ENCODE assay signal across 1 cellular context in the genomic region with DNA sequence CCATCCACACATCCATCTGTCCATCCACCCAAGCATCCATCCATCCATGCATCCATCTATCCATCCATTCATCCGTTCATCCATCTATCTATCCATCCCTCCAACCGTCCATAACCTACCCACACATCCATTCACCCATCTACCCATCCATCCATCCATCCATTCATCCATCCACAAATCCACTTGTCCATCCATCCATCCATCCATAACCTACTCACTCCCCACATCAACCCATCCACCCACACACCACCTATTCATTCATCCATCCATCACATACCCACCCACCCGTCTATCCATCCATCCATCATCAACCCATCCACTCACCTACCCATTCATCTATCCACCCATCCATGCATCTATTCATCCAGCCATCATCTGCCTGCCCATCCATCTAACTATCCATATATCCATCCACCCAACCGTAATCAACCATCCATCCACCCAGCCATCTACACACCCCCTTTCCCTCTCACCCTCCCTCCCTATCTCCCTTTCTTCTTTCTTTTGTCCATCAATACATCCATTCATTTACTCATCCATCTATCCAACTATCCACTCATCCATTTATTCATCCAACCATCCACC.
TF ChIP-seq lines count a peak whose summit lies in the region.

No MANE protein-coding gene starts in this region.

TF ChIP-seq in HEK293, 187 proteins besides CTCF, POLR2A, EP300 and RAD21 (continues in another document):
- TF ChIP-seq ZNF560 (tag by site-specific recombination; IDR thresholded peaks at IDR 0.05; ENCODE audit: borderline replicate concordance) (no peak), ZNF585B (tag by site-specific recombination; IDR thresholded peaks at IDR 0.05) (no peak), KLF9 (tag by site-specific recombination; IDR thresholded peaks at IDR 0.05; ENCODE audit: low read depth) (no peak), ZNF558 (tag by site-specific recombination; IDR thresholded peaks at IDR 0.05) (no peak), ZNF16 (tag by site-specific recombination; IDR thresholded peaks at IDR 0.05; ENCODE audit: low read depth) (no peak), ZNF776 (tag by site-specific recombination; IDR thresholded peaks at IDR 0.05; ENCODE audit: borderline replicate concordance) (no peak), REST (tag by site-specific recombination; IDR thresholded peaks at IDR 0.05) (no peak), ZFHX2 (tag by site-specific recombination; conservative IDR thresholded peaks at IDR 0.05) (peak; percentile 61), SCRT2 (tag by site-specific recombination; IDR thresholded peaks at IDR 0.05) (no peak), MZF1 (tag by site-specific recombination; IDR thresholded peaks at IDR 0.05; ENCODE audit: borderline replicate concordance) (no peak), ZNF701 (tag by site-specific recombination; IDR thresholded peaks at IDR 0.05) (no peak), ZNF792 (tag by site-specific recombination; IDR thresholded peaks at IDR 0.05) (no peak), SP3 (tag by site-specific recombination; IDR thresholded peaks at IDR 0.05) (no peak), ZNF266 (tag by site-specific recombination; IDR thresholded peaks at IDR 0.05; ENCODE audit: low read depth) (no peak), OVOL3 (tag by site-specific recombination; IDR thresholded peaks at IDR 0.05) (no peak), ZNF114 (tag by site-specific recombination; IDR thresholded peaks at IDR 0.05) (no peak), ZNF19 (tag by site-specific recombination; IDR thresholded peaks at IDR 0.05; ENCODE audit: low read depth) (no peak), ZNF837 (tag by site-specific recombination; IDR thresholded peaks at IDR 0.05) (no peak), ZNF610 (tag by site-specific recombination; IDR thresholded peaks at IDR 0.05; ENCODE audit: borderline replicate concordance) (no peak), ZNF449 (tag by site-specific recombination; IDR thresholded peaks at IDR 0.05) (no peak), ZNF404 (tag by site-specific recombination; IDR thresholded peaks at IDR 0.05) (no peak), PRDM1 (tag by site-specific recombination; IDR thresholded peaks at IDR 0.05) (no peak), ZNF513 (tag by site-specific recombination; IDR thresholded peaks at IDR 0.05) (no peak), FEZF1 (tag by site-specific recombination; IDR thresholded peaks at IDR 0.05) (no peak), ZSCAN5A (tag by site-specific recombination; IDR thresholded peaks at IDR 0.05) (no peak), ZNF335 (tag by site-specific recombination; conservative IDR thresholded peaks at IDR 0.05) (no peak)
- TF ChIP-seq, protein P1, sequence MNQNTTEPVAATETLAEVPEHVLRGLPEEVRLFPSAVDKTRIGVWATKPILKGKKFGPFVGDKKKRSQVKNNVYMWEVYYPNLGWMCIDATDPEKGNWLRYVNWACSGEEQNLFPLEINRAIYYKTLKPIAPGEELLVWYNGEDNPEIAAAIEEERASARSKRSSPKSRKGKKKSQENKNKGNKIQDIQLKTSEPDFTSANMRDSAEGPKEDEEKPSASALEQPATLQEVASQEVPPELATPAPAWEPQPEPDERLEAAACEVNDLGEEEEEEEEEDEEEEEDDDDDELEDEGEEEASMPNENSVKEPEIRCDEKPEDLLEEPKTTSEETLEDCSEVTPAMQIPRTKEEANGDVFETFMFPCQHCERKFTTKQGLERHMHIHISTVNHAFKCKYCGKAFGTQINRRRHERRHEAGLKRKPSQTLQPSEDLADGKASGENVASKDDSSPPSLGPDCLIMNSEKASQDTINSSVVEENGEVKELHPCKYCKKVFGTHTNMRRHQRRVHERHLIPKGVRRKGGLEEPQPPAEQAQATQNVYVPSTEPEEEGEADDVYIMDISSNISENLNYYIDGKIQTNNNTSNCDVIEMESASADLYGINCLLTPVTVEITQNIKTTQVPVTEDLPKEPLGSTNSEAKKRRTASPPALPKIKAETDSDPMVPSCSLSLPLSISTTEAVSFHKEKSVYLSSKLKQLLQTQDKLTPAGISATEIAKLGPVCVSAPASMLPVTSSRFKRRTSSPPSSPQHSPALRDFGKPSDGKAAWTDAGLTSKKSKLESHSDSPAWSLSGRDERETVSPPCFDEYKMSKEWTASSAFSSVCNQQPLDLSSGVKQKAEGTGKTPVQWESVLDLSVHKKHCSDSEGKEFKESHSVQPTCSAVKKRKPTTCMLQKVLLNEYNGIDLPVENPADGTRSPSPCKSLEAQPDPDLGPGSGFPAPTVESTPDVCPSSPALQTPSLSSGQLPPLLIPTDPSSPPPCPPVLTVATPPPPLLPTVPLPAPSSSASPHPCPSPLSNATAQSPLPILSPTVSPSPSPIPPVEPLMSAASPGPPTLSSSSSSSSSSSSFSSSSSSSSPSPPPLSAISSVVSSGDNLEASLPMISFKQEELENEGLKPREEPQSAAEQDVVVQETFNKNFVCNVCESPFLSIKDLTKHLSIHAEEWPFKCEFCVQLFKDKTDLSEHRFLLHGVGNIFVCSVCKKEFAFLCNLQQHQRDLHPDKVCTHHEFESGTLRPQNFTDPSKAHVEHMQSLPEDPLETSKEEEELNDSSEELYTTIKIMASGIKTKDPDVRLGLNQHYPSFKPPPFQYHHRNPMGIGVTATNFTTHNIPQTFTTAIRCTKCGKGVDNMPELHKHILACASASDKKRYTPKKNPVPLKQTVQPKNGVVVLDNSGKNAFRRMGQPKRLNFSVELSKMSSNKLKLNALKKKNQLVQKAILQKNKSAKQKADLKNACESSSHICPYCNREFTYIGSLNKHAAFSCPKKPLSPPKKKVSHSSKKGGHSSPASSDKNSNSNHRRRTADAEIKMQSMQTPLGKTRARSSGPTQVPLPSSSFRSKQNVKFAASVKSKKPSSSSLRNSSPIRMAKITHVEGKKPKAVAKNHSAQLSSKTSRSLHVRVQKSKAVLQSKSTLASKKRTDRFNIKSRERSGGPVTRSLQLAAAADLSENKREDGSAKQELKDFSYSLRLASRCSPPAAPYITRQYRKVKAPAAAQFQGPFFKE (tag by site-specific recombination; IDR thresholded peaks at IDR 0.05; ENCODE audit: borderline replicate concordance) = no peak
- TF ChIP-seq, protein P2, sequence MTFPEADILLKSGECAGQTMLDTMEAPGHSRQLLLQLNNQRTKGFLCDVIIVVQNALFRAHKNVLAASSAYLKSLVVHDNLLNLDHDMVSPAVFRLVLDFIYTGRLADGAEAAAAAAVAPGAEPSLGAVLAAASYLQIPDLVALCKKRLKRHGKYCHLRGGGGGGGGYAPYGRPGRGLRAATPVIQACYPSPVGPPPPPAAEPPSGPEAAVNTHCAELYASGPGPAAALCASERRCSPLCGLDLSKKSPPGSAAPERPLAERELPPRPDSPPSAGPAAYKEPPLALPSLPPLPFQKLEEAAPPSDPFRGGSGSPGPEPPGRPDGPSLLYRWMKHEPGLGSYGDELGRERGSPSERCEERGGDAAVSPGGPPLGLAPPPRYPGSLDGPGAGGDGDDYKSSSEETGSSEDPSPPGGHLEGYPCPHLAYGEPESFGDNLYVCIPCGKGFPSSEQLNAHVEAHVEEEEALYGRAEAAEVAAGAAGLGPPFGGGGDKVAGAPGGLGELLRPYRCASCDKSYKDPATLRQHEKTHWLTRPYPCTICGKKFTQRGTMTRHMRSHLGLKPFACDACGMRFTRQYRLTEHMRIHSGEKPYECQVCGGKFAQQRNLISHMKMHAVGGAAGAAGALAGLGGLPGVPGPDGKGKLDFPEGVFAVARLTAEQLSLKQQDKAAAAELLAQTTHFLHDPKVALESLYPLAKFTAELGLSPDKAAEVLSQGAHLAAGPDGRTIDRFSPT (tag by site-specific recombination; IDR thresholded peaks at IDR 0.05) = no peak
- TF ChIP-seq, protein P3, sequence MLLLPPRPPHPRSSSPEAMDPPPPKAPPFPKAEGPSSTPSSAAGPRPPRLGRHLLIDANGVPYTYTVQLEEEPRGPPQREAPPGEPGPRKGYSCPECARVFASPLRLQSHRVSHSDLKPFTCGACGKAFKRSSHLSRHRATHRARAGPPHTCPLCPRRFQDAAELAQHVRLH (tag by site-specific recombination; IDR thresholded peaks at IDR 0.05) = no peak
- TF ChIP-seq, protein P4, sequence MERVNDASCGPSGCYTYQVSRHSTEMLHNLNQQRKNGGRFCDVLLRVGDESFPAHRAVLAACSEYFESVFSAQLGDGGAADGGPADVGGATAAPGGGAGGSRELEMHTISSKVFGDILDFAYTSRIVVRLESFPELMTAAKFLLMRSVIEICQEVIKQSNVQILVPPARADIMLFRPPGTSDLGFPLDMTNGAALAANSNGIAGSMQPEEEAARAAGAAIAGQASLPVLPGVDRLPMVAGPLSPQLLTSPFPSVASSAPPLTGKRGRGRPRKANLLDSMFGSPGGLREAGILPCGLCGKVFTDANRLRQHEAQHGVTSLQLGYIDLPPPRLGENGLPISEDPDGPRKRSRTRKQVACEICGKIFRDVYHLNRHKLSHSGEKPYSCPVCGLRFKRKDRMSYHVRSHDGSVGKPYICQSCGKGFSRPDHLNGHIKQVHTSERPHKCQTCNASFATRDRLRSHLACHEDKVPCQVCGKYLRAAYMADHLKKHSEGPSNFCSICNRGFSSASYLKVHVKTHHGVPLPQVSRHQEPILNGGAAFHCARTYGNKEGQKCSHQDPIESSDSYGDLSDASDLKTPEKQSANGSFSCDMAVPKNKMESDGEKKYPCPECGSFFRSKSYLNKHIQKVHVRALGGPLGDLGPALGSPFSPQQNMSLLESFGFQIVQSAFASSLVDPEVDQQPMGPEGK (tag by site-specific recombination; IDR thresholded peaks at IDR 0.05) = no peak
- TF ChIP-seq, protein P5, sequence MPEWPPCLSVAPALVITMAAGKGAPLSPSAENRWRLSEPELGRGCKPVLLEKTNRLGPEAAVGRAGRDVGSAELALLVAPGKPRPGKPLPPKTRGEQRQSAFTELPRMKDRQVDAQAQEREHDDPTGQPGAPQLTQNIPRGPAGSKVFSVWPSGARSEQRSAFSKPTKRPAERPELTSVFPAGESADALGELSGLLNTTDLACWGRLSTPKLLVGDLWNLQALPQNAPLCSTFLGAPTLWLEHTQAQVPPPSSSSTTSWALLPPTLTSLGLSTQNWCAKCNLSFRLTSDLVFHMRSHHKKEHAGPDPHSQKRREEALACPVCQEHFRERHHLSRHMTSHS (tag by site-specific recombination; IDR thresholded peaks at IDR 0.05) = 0 out of 2 replicates have a peak, but pooled peaks have one; percentile 24
